Comparison of ENCODE assay signal across 8 cellular contexts in the genomic region with DNA sequence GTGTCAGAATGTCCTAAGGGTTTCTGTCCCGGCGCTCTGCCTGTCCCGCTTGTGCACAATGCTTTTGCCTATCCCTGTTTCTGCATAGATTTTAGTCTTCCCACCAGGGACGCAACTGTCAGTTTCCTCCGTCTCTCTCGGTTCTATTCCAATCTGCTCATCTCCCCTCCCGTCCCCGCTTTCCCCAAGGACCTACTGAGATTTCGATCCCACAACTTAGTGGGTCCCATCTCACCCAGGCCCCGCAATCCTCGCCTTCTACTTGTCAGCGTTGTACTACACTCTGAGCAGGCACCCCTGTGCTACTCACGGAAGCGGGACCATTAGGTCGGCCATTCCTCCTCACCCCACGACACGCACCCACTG. TPM values are rescaled to one million over a fixed set of nuclear protein-coding genes. Genes with fewer than 3 reads are reported as not detected.
DNase-seq lines count a peak whose midpoint lies in the region; ATAC-seq and TF ChIP-seq lines count a peak whose summit lies in the region.

No MANE protein-coding gene starts in this region.

- no peaks in the 10 kb centered on the region for H3K9me3 ChIP-seq in HAP-1

- no peak for DNase-seq in HAP-1 (ENCODE audit: low spot score in 2 of 2)
- peak; percentile 22 for DNase-seq in RPMI7951 (ENCODE audit: low read depth)
- no peak for DNase-seq in fibroblast of mammary gland (ENCODE audit: low read depth)
- DNase-seq in retinal pigment epithelial cell (ENCODE audit: low read depth) = no peak
- no peak for DNase-seq in stimulated activated naive CD4-positive, alpha-beta T cell treated with Interleukin-2 at 50 U/mL for 16 hours (lab: John Stamatoyannopoulos, UW)
- no peak for DNase-seq in GM19238 (ENCODE audit: insufficient read length, low spot score)
- no peak for DNase-seq in stimulated activated CD4-positive, alpha-beta T cell treated with anti-CD3 and anti-CD28 coated beads, Interleukin-2, amount 100 ng/mL, for 24 hours

- H3K36me3 ChIP-seq in HAP-1 (replicated peaks) = peaks cover 47% of the 10 kb centered on the region

- TF ChIP-seq CTCF in fibroblast of mammary gland (conservative IDR thresholded peaks at IDR 0.05; ENCODE audit: control insufficient read depth, insufficient read depth, low read depth, low read length) (no peak), retinal pigment epithelial cell (conservative IDR thresholded peaks at IDR 0.05; ENCODE audit: low read depth, low read length) (no peak)

- in situ Hi-C loops in HAP-1 (cut with MboI; ENCODE audit: low sequenced_read_pairs) = no loop called here

- H3K4me3 ChIP-seq in HAP-1 (peak overlapping the region; percentile 91), fibroblast of mammary gland (ENCODE audit: control insufficient read depth, low read depth, low read length) (peak overlapping the region; percentile 95), retinal pigment epithelial cell (ENCODE audit: low read length) (peak overlapping the region; percentile 95)

- peak; percentile 52 for ATAC-seq in GM18502 (IDR thresholded peaks at IDR 0.05; ENCODE audit: poor library complexity, unreplicated experiment)

- H3K27me3 ChIP-seq in HAP-1 (ENCODE audit: low read depth) = no peaks in the 10 kb centered on the region

- H3K4me1 ChIP-seq in HAP-1 = peaks cover 6% of the 10 kb centered on the region

RNA-seq across cellular contexts. Expression of a gene that starts 0.5 kb away (rescaled TPM):
- 44.4 and 49.5 TPM in 2 replicates for total RNA-seq in RPMI7951 (2014; rRNA removed; shearing (Covaris generic))

RNA-seq across cellular contexts. Expression of a gene that starts 6.0 kb away (rescaled TPM):
- total RNA-seq in RPMI7951 (2014; rRNA removed; shearing (Covaris generic)) = 9.5 and 10.8 TPM in 2 replicates

RNA-seq across cellular contexts. Expression of a gene that starts 40.1 kb away (rescaled TPM):
- total RNA-seq in RPMI7951 (2014; rRNA removed; shearing (Covaris generic)) = 0.72 TPM in 1 of 2 replicates, not detected in the other

RNA-seq across cellular contexts. Expression of a gene that starts 53.5 kb away (rescaled TPM):
- 12.7 and 15.4 TPM in 2 replicates for total RNA-seq in RPMI7951 (2014; rRNA removed; shearing (Covaris generic))

RNA-seq across cellular contexts. Expression of a gene that starts 57.8 kb away (rescaled TPM):
- 15.9 and 19.2 TPM in 2 replicates for total RNA-seq in RPMI7951 (2014; rRNA removed; shearing (Covaris generic))
